In the genomic region with DNA sequence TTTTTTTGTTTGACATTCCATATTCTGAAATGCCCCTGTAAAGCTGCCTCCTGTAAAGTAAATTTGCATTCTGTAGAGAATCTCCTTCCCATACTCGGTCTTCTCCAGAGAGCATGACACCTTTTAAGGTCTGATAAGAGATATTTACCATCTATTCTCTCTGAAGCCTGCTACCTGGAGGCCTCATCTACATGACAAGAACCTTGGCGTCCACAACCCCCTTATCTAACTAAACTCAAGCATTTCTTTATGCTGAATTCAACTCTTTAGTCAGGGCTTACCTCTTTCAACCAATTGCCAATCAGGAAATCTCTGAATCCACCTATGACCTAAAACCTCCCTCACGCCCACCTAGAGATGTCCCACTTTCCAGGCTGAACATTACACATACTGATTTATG, we compare ENCODE assay signal across 1 cellular context.
TF ChIP-seq lines count a peak whose summit lies in the region.

No MANE protein-coding gene starts in this region.

TF ChIP-seq in H1, 55 proteins besides CTCF, POLR2A, EP300 and RAD21:
- TF ChIP-seq BRCA1 (IDR thresholded peaks at IDR 0.05; ENCODE audit: low read depth, low read length), result no peak
- TF ChIP-seq EGR1 (IDR thresholded peaks at IDR 0.05; ENCODE audit: borderline replicate concordance, low read depth, low read length), result no peak
- 0 out of 2 replicates have a peak, but pooled peaks have one; percentile 22 for TF ChIP-seq SP1 (IDR thresholded peaks at IDR 0.05; ENCODE audit: low read depth, low read length)
- TF ChIP-seq ZNF274 (IDR thresholded peaks at IDR 0.05; ENCODE audit: borderline replicate concordance, extremely low read depth, low read length), result no peak
- TF ChIP-seq NRF1 (IDR thresholded peaks at IDR 0.05; ENCODE audit: low read depth, low read length), result no peak
- TF ChIP-seq TBP (IDR thresholded peaks at IDR 0.05; ENCODE audit: low read depth, low read length), result no peak
- 0 out of 2 replicates have a peak, but pooled peaks have one; percentile 33 for TF ChIP-seq SRF (IDR thresholded peaks at IDR 0.05; ENCODE audit: low read depth, low read length)
